ENCODE assay signal across 8 cellular contexts in the genomic region with DNA sequence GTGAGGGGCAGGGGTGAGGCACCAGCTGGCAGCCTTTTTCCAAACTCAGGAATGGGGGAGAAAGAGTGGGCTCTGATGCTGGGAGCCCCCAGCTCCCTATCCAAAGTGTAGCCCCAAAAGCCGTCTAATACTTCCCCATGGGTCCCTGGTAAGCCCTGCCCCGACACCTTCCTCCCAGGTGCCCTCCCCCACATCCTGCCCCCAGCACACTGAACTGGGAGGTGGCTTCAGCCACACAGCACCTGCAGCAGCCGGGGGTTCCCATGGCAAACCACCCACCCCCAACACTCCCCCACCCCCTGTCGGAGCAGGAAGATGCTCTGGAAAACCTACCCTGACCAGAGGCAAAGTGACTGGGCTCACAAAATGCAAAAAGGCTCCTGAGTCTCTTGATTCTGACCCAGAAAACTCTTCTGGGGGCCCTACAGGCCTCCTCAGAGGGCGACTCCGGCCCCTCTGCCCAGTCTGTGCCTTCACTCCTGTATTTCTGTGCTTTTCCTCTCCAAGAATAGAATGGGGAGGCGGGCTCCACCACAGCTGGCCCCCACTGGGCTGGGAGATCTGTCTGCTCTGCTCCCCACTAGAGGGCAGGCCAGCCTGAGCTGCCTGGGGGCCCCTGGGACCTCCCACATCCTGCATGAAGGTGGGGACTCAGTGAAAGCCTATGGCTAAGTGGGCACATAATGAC.
DNase-seq lines count a peak whose midpoint lies in the region; ATAC-seq, FAIRE-seq and TF ChIP-seq lines count a peak whose summit lies in the region.

No MANE protein-coding gene starts in this region.

- no peak overlapping the region for H3K4me3 ChIP-seq in neutrophil (ENCODE audit: low read depth in 1 of 2, low read length in 1 of 2)

- H3K4me1 ChIP-seq in neutrophil (ENCODE audit: control insufficient read depth in 1 of 2, insufficient read depth in 1 of 2, low read depth in 1 of 2, low read length in 1 of 2) = peaks cover 27 to 43% of the 10 kb centered on the region in 2 experiments

- peak overlapping the region; percentile 68 for H3K27ac ChIP-seq in neutrophil

- no peak for TF ChIP-seq CTCF in neutrophil (IDR thresholded peaks at IDR 0.05)

- H3K9me3 ChIP-seq in neutrophil = no peaks in the 10 kb centered on the region

- peak; percentile 55 for ATAC-seq in HG02973 (IDR thresholded peaks at IDR 0.05; ENCODE audit: unreplicated experiment)
- ATAC-seq in activated CD4-positive, CD25-positive, alpha-beta regulatory T cell treated with anti-CD3 and anti-CD28 coated beads, Interleukin-2, amount 50 U/mL, for 24 hours = peak; percentile 74 to 82

- peak; percentile 70 for DNase-seq in GM18507 (ENCODE audit: extremely low spot score, insufficient read length, low read depth)
- DNase-seq in dermis blood vessel endothelial cell = peak; percentile 41
- DNase-seq in SHP77 (lab: John Stamatoyannopoulos, UW) = no peak
- no peak for DNase-seq in dedifferentiated amniotic fluid mesenchymal stem cell (ENCODE audit: extremely low spot score)
- no peak for DNase-seq in SKM-1 treated with dmso at 0.1 percent for 144 hours (lab: John Stamatoyannopoulos, UW; ENCODE audit: unreplicated experiment)

- no peaks in the 10 kb centered on the region for H3K27me3 ChIP-seq in neutrophil

- FAIRE-seq in GM18507 (lab: Jason Lieb, UNC) = peak; percentile 88

- no peaks in the 10 kb centered on the region for H3K36me3 ChIP-seq in neutrophil

Comparison
In these comparisons a context has a peak if more than half of its experiments do, and no peak if none do; other contexts are left out.
1. DNase-seq: peak in GM18507 (single experiment) and dermis blood vessel endothelial cell (single experiment); none in SHP77 (0 of 2), dedifferentiated amniotic fluid mesenchymal stem cell (single experiment) and SKM-1 treated with dmso at 0.1 percent for 144 hours (single experiment).